14 cellular contexts compared by ENCODE assay signal in the genomic region with DNA sequence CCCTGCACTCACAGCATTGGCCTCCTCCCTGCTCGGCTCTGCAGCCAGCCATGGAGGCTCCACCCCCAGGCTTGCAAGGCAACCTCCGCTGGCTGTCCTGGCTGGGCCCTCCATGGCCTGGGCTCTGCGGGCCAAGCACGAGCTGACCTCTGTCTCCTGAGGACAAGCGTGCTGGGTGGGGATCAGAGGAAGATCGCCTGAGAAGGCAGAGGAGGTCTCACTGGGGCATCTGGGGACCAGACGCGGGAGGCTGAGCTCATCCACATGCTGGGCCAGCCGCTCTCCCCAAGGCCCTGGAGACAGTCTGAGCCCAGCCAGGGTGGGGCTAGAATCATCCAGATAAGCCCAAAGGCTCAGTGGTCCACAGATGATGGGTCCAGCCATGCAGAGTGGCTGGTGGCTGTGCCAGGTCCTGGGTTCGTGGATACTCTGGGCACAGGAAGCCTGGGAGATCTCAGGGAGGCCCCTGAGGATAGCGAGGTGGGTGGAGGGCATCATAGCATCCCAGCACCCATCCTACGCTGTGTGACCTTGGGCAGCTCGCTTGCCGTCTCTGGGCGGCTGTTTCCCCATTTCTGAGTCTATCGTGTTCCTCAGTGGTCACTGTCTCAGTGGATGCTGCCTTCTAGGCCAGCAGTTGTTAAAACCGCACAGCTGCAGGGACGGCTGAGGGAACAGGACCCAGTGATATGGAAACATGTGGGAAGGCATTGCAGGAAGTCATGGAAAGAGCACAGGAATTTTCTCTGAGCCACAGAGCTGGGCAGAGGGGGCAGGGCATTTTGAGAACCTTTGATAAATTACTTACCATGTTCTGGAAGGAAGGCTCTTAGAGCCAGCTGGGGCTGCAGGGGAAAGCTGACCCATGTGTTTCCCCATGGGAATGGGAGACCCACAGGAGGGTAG.
A peak's percentile ranks its signal among the peaks of the same experiment; 100 is the strongest.
DNase-seq lines count a peak whose midpoint lies in the region; ATAC-seq, FAIRE-seq and TF ChIP-seq lines count a peak whose summit lies in the region.
"Had no signal": no experiment of that assay in that cellular context is flagged by ENCODE, and none has a peak within 500 bp of the region (broad histone marks: within the 10 kb centered on the region; RNA-seq: fewer than 3 reads in every experiment).

No MANE protein-coding gene starts in this region.

- peaks cover 11% of the 10 kb centered on the region for H3K27me3 Mint-ChIP-seq in astrocyte (ENCODE audit: low read depth, unreplicated experiment)
- no peaks in the 10 kb centered on the region for H3K27me3 Mint-ChIP-seq in Calu3 (ENCODE audit: unreplicated experiment)

- H3K36me3 ChIP-seq in GM23248 (ENCODE audit: low read depth) (no peaks in the 10 kb centered on the region), astrocyte (ENCODE audit: insufficient read depth, low read length) (no peaks in the 10 kb centered on the region)

- H3K36me3 Mint-ChIP-seq in astrocyte (ENCODE audit: low read depth, unreplicated experiment) (peaks cover 11% of the 10 kb centered on the region), Calu3 (ENCODE audit: insufficient read depth, unreplicated experiment) (no peaks in the 10 kb centered on the region)
- H3K36me3 Mint-ChIP-seq: activated naive CD8-positive, alpha-beta T cell treated with anti-CD3 and anti-CD28 coated beads for 36 hours had no signal

- CTCF ChIA-PET in Calu3 (lab: Charles Lee): no interaction called here

- no peak overlapping the region for H3K4me3 Mint-ChIP-seq in astrocyte (ENCODE audit: unreplicated experiment)
- H3K4me3 Mint-ChIP-seq in Calu3 (ENCODE audit: low read depth, unreplicated experiment): no peak overlapping the region
- H3K4me3 Mint-ChIP-seq: activated naive CD8-positive, alpha-beta T cell treated with anti-CD3 and anti-CD28 coated beads for 36 hours had no signal

- BruUV-seq in Calu3 (replicated peaks; lab: Mats Ljungman, UMichigan): no TSS peak

- H3K9ac ChIP-seq in GM23248 (no peak overlapping the region), astrocyte (ENCODE audit: low read length) (peak overlapping the region; percentile 24)

- H3K9me3 ChIP-seq in GM23248 (ENCODE audit: low read depth) (no peaks in the 10 kb centered on the region), astrocyte (ENCODE audit: insufficient read depth, low read depth, low read length) (no peaks in the 10 kb centered on the region)

- DNase-seq in GM23248 (peak; percentile 76), astrocyte (ENCODE audit: low read depth) (peak; percentile 77), hepatic stellate cell (ENCODE audit: low spot score) (peak; percentile 49), sciatic nerve (ENCODE audit: low spot score) (peak; percentile 58), Calu3 (no peak), C1 segment of cervical spinal cord (lab: John Stamatoyannopoulos, UW) (no peak), foreskin keratinocyte (no peak)
- DNase-seq: activated CD4-positive, CD25-positive, alpha-beta regulatory T cell; activated CD8-positive, alpha-beta memory T cell treated with anti-CD3 and anti-CD28 coated beads, Interleukin-2, amount 50 U/mL, for 48 hours; activated naive CD8-positive, alpha-beta T cell treated with anti-CD3 and anti-CD28 coated beads for 36 hours; GOT3; stimulated activated CD4-positive, alpha-beta T cell treated with anti-CD3 and anti-CD28 coated beads, Interleukin-4, amount 100 ng/mL, for 1 hour had no signal

- peak; percentile 46 for ATAC-seq in sciatic nerve
- no peak for ATAC-seq in GM21423 (IDR thresholded peaks at IDR 0.05; ENCODE audit: unreplicated experiment)
- ATAC-seq in foreskin keratinocyte: no peak

- H3K27me3 ChIP-seq in GM23248 (replicated peaks; ENCODE audit: insufficient read depth): no peaks in the 10 kb centered on the region
- H3K27me3 ChIP-seq in astrocyte (ENCODE audit: insufficient read depth, low read length): no peaks in the 10 kb centered on the region
- H3K27me3 ChIP-seq in foreskin keratinocyte: peaks cover 12% of the 10 kb centered on the region

- peaks cover 41% of the 10 kb centered on the region for H3K4me1 Mint-ChIP-seq in astrocyte (ENCODE audit: low read depth, unreplicated experiment)
- no peaks in the 10 kb centered on the region for H3K4me1 Mint-ChIP-seq in Calu3 (ENCODE audit: low read depth, unreplicated experiment)

- H3K4me2 ChIP-seq in GM23248 (ENCODE audit: unreplicated experiment) (no peak overlapping the region), astrocyte (ENCODE audit: low read length) (peak overlapping the region; percentile 23)

- H2AFZ ChIP-seq in GM23248 (0 out of 2 replicates have a peak overlapping the region, but pooled peaks have one; percentile 4), astrocyte (ENCODE audit: low read depth, low read length) (no peak overlapping the region)

- no peak for FAIRE-seq in astrocyte (lab: Jason Lieb, UNC)
- FAIRE-seq: urothelium cell line had no signal

- 26 to 29% methylated on average over 18 of the region's 18 CpGs for WGBS in GM23248 (ENCODE audit: low coverage in 1 of 2, low lambda C conversion rate in 2 of 2, missing lambda C conversion rate in 2 of 2), 2 experiments

- no peak overlapping the region for H3K4me3 ChIP-seq in GM23248
- H3K4me3 ChIP-seq in astrocyte (ENCODE audit: insufficient read depth, low read depth, low read length): no peak overlapping the region

- H3K27ac ChIP-seq in GM23248: no peak overlapping the region
- no peak overlapping the region for H3K27ac ChIP-seq in astrocyte (ENCODE audit: low read depth, low read length)
- no peak overlapping the region for H3K27ac ChIP-seq in foreskin keratinocyte

- H3K4me1 ChIP-seq in GM23248 (ENCODE audit: insufficient read depth) (peaks cover 29% of the 10 kb centered on the region), astrocyte (ENCODE audit: insufficient read depth, low read length) (peaks cover 41% of the 10 kb centered on the region), foreskin keratinocyte (peaks cover 6% of the 10 kb centered on the region)

- H3K79me2 ChIP-seq in GM23248 (ENCODE audit: insufficient read depth) (no peaks in the 10 kb centered on the region), astrocyte (ENCODE audit: insufficient read depth, low read length) (no peaks in the 10 kb centered on the region)

- in situ Hi-C loops in GM23248 (cut with MboI): no loop called here

- H3K27ac Mint-ChIP-seq in astrocyte (ENCODE audit: unreplicated experiment) (peak overlapping the region; percentile 92), Calu3 (ENCODE audit: unreplicated experiment) (no peak overlapping the region)
- H3K27ac Mint-ChIP-seq: activated naive CD8-positive, alpha-beta T cell treated with anti-CD3 and anti-CD28 coated beads for 36 hours had no signal

- TF ChIP-seq CTCF in astrocyte (IDR thresholded peaks at IDR 0.05; ENCODE audit: insufficient read depth, low read depth, low read length): no peak
- TF ChIP-seq CTCF in Calu3 (IDR thresholded peaks at IDR 0.05; ENCODE audit: unreplicated experiment): no peak
- TF ChIP-seq CTCF in foreskin keratinocyte (conservative IDR thresholded peaks at IDR 0.05): no peak

- H4K20me1 ChIP-seq in GM23248 (ENCODE audit: insufficient read depth): no peaks in the 10 kb centered on the region
- no peaks in the 10 kb centered on the region for H4K20me1 ChIP-seq in astrocyte (ENCODE audit: insufficient read depth, low read length)

- H3F3A ChIP-seq in GM23248 (ENCODE audit: insufficient read depth): peaks cover 5% of the 10 kb centered on the region; the same call in 1 of the 2 replicates

- peaks cover 3% of the 10 kb centered on the region for H3K9me3 Mint-ChIP-seq in astrocyte (ENCODE audit: unreplicated experiment)
- peaks cover 3% of the 10 kb centered on the region for H3K9me3 Mint-ChIP-seq in Calu3 (ENCODE audit: low read depth, unreplicated experiment)
- H3K9me3 Mint-ChIP-seq: activated naive CD8-positive, alpha-beta T cell treated with anti-CD3 and anti-CD28 coated beads for 36 hours had no signal

- intact Hi-C loops in sciatic nerve (cut with DNase I): no loop called here
- intact Hi-C loops in Calu3 (cut with micrococcal nuclease; ENCODE audit: unreplicated experiment): no loop called here

- no peaks in the 10 kb centered on the region for H3K9me2 ChIP-seq in GM23248 (ENCODE audit: insufficient read depth)

Comparison
In these comparisons a context has a peak if more than half of its experiments do, and no peak if none do; other contexts are left out.
1. DNase-seq: peak in GM23248 (single experiment), astrocyte (single experiment), hepatic stellate cell (single experiment) and sciatic nerve (single experiment); none in Calu3 (single experiment), C1 segment of cervical spinal cord (0 of 14) and foreskin keratinocyte (0 of 2).